Comparison of ENCODE assay signal across 8 cellular contexts in the genomic region with DNA sequence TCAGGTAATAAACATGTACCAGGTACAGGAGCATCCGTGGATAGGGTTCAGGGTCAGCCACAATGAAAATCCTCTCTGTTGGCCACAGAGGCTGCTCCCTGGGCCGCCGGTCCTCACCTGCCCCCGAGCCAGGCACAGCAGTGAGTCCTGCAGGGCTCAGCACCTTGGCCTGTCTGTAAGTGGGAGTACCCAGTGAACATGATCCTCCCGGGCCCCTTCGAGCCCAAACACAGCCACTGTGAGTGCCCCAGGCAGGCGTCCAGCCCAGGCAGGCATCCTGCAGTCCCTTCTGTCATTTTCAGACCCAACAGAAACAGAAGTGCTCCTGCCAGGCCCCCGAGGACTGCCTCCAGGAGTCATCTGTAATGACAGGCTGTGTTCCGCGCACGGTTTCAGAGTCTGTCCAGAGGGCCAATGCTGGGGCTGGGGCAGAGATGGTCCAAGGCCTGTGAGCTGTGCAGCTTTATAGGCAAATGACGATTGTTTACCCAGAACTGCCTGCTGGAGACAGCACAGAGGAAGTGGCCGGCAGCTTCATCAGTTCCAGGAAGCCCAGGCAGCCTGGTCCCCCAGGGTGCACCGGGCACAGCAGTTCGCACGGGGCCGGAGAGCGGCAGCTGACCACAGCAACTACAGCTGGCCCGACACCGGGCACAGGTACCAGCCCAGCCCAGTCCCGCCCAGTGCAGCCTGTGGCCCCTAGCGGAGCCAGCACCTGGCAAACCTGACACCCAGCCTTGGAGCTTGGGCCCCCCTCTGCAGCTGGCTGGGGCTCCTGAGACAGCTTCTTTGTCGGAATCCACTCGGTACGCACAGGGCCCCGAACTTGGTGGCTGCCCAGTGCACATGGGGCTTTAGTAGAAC. TPM values are rescaled to one million over a fixed set of nuclear protein-coding genes. Genes with fewer than 3 reads are reported as not detected.
DNase-seq lines count a peak whose midpoint lies in the region; ATAC-seq, FAIRE-seq and TF ChIP-seq lines count a peak whose summit lies in the region.

No MANE protein-coding gene starts in this region.

- peak overlapping the region; percentile 25 for H3K9ac ChIP-seq in astrocyte (ENCODE audit: low read length)
- no peak overlapping the region for H3K9ac ChIP-seq in kidney (ENCODE audit: low read length in 2 of 2)

- H3K4me3 ChIP-seq in astrocyte (ENCODE audit: insufficient read depth, low read depth, low read length) (no peak overlapping the region), kidney (ENCODE audit: low read length in 2 of 2) (no peak overlapping the region)

- H3K27me3 Mint-ChIP-seq in astrocyte (ENCODE audit: low read depth, unreplicated experiment), result no peaks in the 10 kb centered on the region

- H3K4me1 Mint-ChIP-seq in astrocyte (ENCODE audit: low read depth, unreplicated experiment), result peaks cover 54% of the 10 kb centered on the region

- H4K20me1 ChIP-seq in astrocyte (ENCODE audit: insufficient read depth, low read length), result peaks cover 92% of the 10 kb centered on the region

- H2AFZ ChIP-seq in astrocyte (ENCODE audit: low read depth, low read length), result no peak overlapping the region

- no peak overlapping the region for H3K4me3 Mint-ChIP-seq in astrocyte (ENCODE audit: unreplicated experiment)

- peaks cover 7% of the 10 kb centered on the region for H3K36me3 ChIP-seq in astrocyte (ENCODE audit: insufficient read depth, low read length)
- no peaks in the 10 kb centered on the region for H3K36me3 ChIP-seq in kidney (ENCODE audit: control insufficient read depth in 1 of 2, insufficient read depth in 2 of 2, low read length in 2 of 2)

- H3K9me3 ChIP-seq in astrocyte (ENCODE audit: insufficient read depth, low read depth, low read length) (no peaks in the 10 kb centered on the region), kidney (ENCODE audit: control insufficient read depth in 1 of 2, low read length in 2 of 2) (no peaks in the 10 kb centered on the region)

- peak overlapping the region; percentile 75 for H3K27ac Mint-ChIP-seq in astrocyte (ENCODE audit: unreplicated experiment)

- ATAC-seq in HG03139 (IDR thresholded peaks at IDR 0.05; ENCODE audit: unreplicated experiment) (no peak), HG02678 (IDR thresholded peaks at IDR 0.05; ENCODE audit: unreplicated experiment) (no peak)

- peak overlapping the region; percentile 8 for H3K4me2 ChIP-seq in astrocyte (ENCODE audit: low read length)

- TF ChIP-seq CTCF in astrocyte (IDR thresholded peaks at IDR 0.05; ENCODE audit: insufficient read depth, low read depth, low read length) (no peak), kidney (IDR thresholded peaks at IDR 0.05; ENCODE audit: borderline replicate concordance, extremely low read depth, insufficient read depth) (no peak)

- H3K27ac ChIP-seq in astrocyte (ENCODE audit: low read depth, low read length), result peak overlapping the region; percentile 33
- peak overlapping the region in 1 of 2 donors; percentile 53 for H3K27ac ChIP-seq in kidney (ENCODE audit: low read depth in 2 of 2, low read length in 2 of 2)

- FAIRE-seq in astrocyte (lab: Jason Lieb, UNC), result no peak
- FAIRE-seq in kidney (lab: Jason Lieb, UNC), result no peak

- H3K9me3 Mint-ChIP-seq in astrocyte (ENCODE audit: unreplicated experiment), result no peaks in the 10 kb centered on the region

- no peaks in the 10 kb centered on the region for H3K27me3 ChIP-seq in astrocyte (ENCODE audit: insufficient read depth, low read length)

- peaks cover 15% of the 10 kb centered on the region for H3K36me3 Mint-ChIP-seq in astrocyte (ENCODE audit: low read depth, unreplicated experiment)

- H3K4me1 ChIP-seq in astrocyte (ENCODE audit: insufficient read depth, low read length), result peaks cover 53% of the 10 kb centered on the region
- peaks cover 4 to 5% of the 10 kb centered on the region in 2 donors for H3K4me1 ChIP-seq in kidney (ENCODE audit: control insufficient read depth in 1 of 2, insufficient read depth in 1 of 2, low read depth in 1 of 2, low read length in 2 of 2)

- DNase-seq in C1 segment of cervical spinal cord (lab: John Stamatoyannopoulos, UW), result peak in 10 of 14 donors; percentile 27 to 80 (median 64)
- DNase-seq in Kasumi-1 (lab: John Stamatoyannopoulos, UW), result peak; percentile 27 to 37
- no peak for DNase-seq in astrocyte (ENCODE audit: low read depth)
- DNase-seq in kidney, result peak; percentile 90
- DNase-seq in stromal cell of bone marrow (ENCODE audit: low read depth), result peak; percentile 50
- no peak for DNase-seq in kidney glomerular epithelial cell (lab: John Stamatoyannopoulos, UW)

- H3K79me2 ChIP-seq in astrocyte (ENCODE audit: insufficient read depth, low read length), result peaks cover 99% of the 10 kb centered on the region

- intact Hi-C loops in kidney (cut with DNase I), result no loop called here

RNA-seq across cellular contexts. Expression of a gene that starts 13.2 kb away (rescaled TPM):
- total RNA-seq in astrocyte (815 and 816 TPM in 2 replicates), kidney (18.7 TPM)
- 17.0 TPM for polyA plus RNA-seq in kidney (ENCODE audit: insufficient read depth, low read depth, low replicate concordance)

Comparison
In these comparisons a context has a peak if more than half of its experiments do, and no peak if none do; other contexts are left out.
1. DNase-seq: peak in C1 segment of cervical spinal cord (10 of 14), Kasumi-1 (2 of 2), kidney (single experiment) and stromal cell of bone marrow (single experiment); none in astrocyte (single experiment) and kidney glomerular epithelial cell (single experiment).
2. RNA of a gene that starts 13.2 kb away (total RNA-seq): 815 to 816 TPM in astrocyte; 18.7 TPM in kidney (single experiment); every median in the first group is over 10 times any median in the second.